24 cellular contexts compared by ENCODE assay signal in genomic region chr5:171437286-171437821, GRCh38. TPM values are rescaled to one million over a fixed set of nuclear protein-coding genes. Genes with fewer than 3 reads are reported as not detected.
A peak's percentile ranks its signal among the peaks of the same experiment; 100 is the strongest.
DNase-seq lines count a peak whose midpoint lies in the region; ATAC-seq and TF ChIP-seq lines count a peak whose summit lies in the region.
"Had no signal": no experiment of that assay in that cellular context is flagged by ENCODE, and none has a peak within 500 bp of the region (broad histone marks: within the 10 kb centered on the region; RNA-seq: fewer than 3 reads in every experiment).

No MANE protein-coding gene starts in this region.

- H3K36me3 ChIP-seq in IMR-90 (ENCODE audit: control insufficient read depth, insufficient read depth, low read length) (no peaks in the 10 kb centered on the region), neural progenitor cell (no peaks in the 10 kb centered on the region)
- H3K36me3 ChIP-seq: thyroid gland had no signal

- TF ChIP-seq POLR2A in IMR-90 (IDR thresholded peaks at IDR 0.05; ENCODE audit: low read depth, low read length), result no peak

- H4K8ac ChIP-seq in IMR-90 (ENCODE audit: low read depth in 2 of 2, low read length in 2 of 2), result no peak overlapping the region

- H3K4me1 ChIP-seq in IMR-90 (ENCODE audit: control insufficient read depth, insufficient read depth, low read length), result peaks cover 2% of the 10 kb centered on the region; the same call in 1 of the 2 replicates
- H3K4me1 ChIP-seq in neural progenitor cell, result peaks cover 17% of the 10 kb centered on the region
- H3K4me1 ChIP-seq: parathyroid adenoma, thyroid gland had no signal

- no TSS peak for BruUV-seq in IMR-90 (replicated peaks; lab: Mats Ljungman, UMichigan)

- no peaks in the 10 kb centered on the region for H3K36me3 Mint-ChIP-seq in neural progenitor cell
- H3K36me3 Mint-ChIP-seq: activated naive CD4-positive, alpha-beta T cell treated with anti-CD3 and anti-CD28 coated beads, Interleukin-2, amount 50 U/mL, for 72 hours; brain; CD4-positive, CD25-positive, alpha-beta regulatory T cell; naive B cell had no signal

- no peak overlapping the region for H2AK9ac ChIP-seq in IMR-90 (replicated peaks; ENCODE audit: low read depth, low read length, poor library complexity)

- no peak overlapping the region for H3K4ac ChIP-seq in IMR-90 (ENCODE audit: low read depth, low read length)

- H2BK20ac ChIP-seq in IMR-90 (ENCODE audit: low read depth, low read length), result no peak overlapping the region

- no peak overlapping the region for H2BK15ac ChIP-seq in IMR-90 (ENCODE audit: low read depth, low read length)

- in situ Hi-C loops in IMR-90 (cut with MboI; ENCODE audit: low sequenced_read_pairs), result loop anchor here (25.0 kb wide), 1 partner anchor 425 kb away; no protein-coding TSS in a partner anchor

- peak; percentile 40; the same call in 1 of the 2 replicates for ATAC-seq in IMR-90 (ENCODE audit: low read depth)
- ATAC-seq: activated CD4-positive, alpha-beta T cell treated with anti-CD3 and anti-CD28 coated beads for 36 hours; activated naive CD4-positive, alpha-beta T cell treated with anti-CD3 and anti-CD28 coated beads, Interleukin-2, amount 50 U/mL, for 72 hours had no signal

- H3K4me3 ChIP-seq in IMR-90 (ENCODE audit: insufficient read depth, low read depth, low read length) (no peak overlapping the region), choroid plexus epithelial cell (ENCODE audit: low read depth, low read length) (no peak overlapping the region), neural progenitor cell (no peak overlapping the region)
- H3K4me3 ChIP-seq: coronary artery, thyroid gland had no signal

- TF ChIP-seq CTCF in C4-2B (conservative IDR thresholded peaks at IDR 0.05) (no peak), IMR-90 (conservative IDR thresholded peaks at IDR 0.05; ENCODE audit: low read depth, low read length) (no peak), choroid plexus epithelial cell (conservative IDR thresholded peaks at IDR 0.05; ENCODE audit: low read depth, low read length) (peak; percentile 17), neural progenitor cell (IDR thresholded peaks at IDR 0.05) (peak; percentile 30)

- no peak overlapping the region for H4K91ac ChIP-seq in IMR-90 (ENCODE audit: insufficient read depth, low read depth, low read length)

- peaks cover 38% of the 10 kb centered on the region for H3K4me1 Mint-ChIP-seq in neural progenitor cell
- H3K4me1 Mint-ChIP-seq: activated CD4-positive, alpha-beta T cell treated with anti-CD3 and anti-CD28 coated beads for 36 hours; CD4-positive, CD25-positive, alpha-beta regulatory T cell; naive B cell had no signal

- no peaks in the 10 kb centered on the region for H3K79me1 ChIP-seq in IMR-90 (ENCODE audit: low read depth in 1 of 2, low read length in 2 of 2)

- H3K4me2 ChIP-seq in IMR-90 (ENCODE audit: low read depth, low read length) (no peak overlapping the region), neural progenitor cell (no peak overlapping the region)

- no peaks in the 10 kb centered on the region; the same call in 1 of the 2 replicates for H3K27me3 ChIP-seq in IMR-90 (ENCODE audit: control insufficient read depth, insufficient read depth, low read length)
- no peaks in the 10 kb centered on the region for H3K27me3 ChIP-seq in neural progenitor cell
- H3K27me3 ChIP-seq: thyroid gland had no signal

- H3K27ac Mint-ChIP-seq in neural progenitor cell, result no peak overlapping the region
- H3K27ac Mint-ChIP-seq: activated CD4-positive, alpha-beta T cell treated with anti-CD3 and anti-CD28 coated beads for 36 hours; CD4-positive, CD25-positive, alpha-beta regulatory T cell; naive B cell had no signal

- 51% methylated on average over 8 of the region's 14 CpGs; no CpG with 5 or more reads in 1 of the 2 experiments for WGBS in IMR-90 (ENCODE audit: extremely low coverage in 2 of 2, insufficient read length in 1 of 2), 2 experiments

- peak overlapping the region; percentile 46 for H3K27ac ChIP-seq in C4-2B
- H3K27ac ChIP-seq in IMR-90 (ENCODE audit: insufficient read depth, low read length), result no peak overlapping the region
- H3K27ac ChIP-seq in neural progenitor cell, result no peak overlapping the region
- H3K27ac ChIP-seq: coronary artery, parathyroid adenoma, thyroid gland had no signal

- POLR2A ChIA-PET in IMR-90 (lab: Charles Lee; ENCODE audit: unreplicated experiment), result no interaction called here

- H2AFZ ChIP-seq in IMR-90 (replicated peaks; ENCODE audit: low read length, poor library complexity) (peak overlapping the region; percentile 58), neural progenitor cell (replicated peaks) (no peak overlapping the region)
- H2AFZ ChIP-seq: parathyroid adenoma had no signal

- H3K18ac ChIP-seq in IMR-90 (ENCODE audit: low read depth, low read length), result no peak overlapping the region

- no peaks in the 10 kb centered on the region for H3K9me1 ChIP-seq in IMR-90 (ENCODE audit: insufficient read depth, low read length)

- no peaks in the 10 kb centered on the region for H3K9me3 Mint-ChIP-seq in neural progenitor cell
- H3K9me3 Mint-ChIP-seq: activated naive CD4-positive, alpha-beta T cell treated with anti-CD3 and anti-CD28 coated beads, Interleukin-2, amount 50 U/mL, for 72 hours; CD4-positive, CD25-positive, alpha-beta regulatory T cell; naive B cell had no signal

- H3K56ac ChIP-seq in IMR-90 (ENCODE audit: extremely low read depth, insufficient read depth, low read length), result no peak overlapping the region

- no peak for TF ChIP-seq RAD21 in IMR-90 (IDR thresholded peaks at IDR 0.05; ENCODE audit: low read length)

- CTCF ChIA-PET in IMR-90 (lab: Yijun Ruan, JAX), result no interaction called here

- no peak overlapping the region for H3K4me3 Mint-ChIP-seq in neural progenitor cell
- H3K4me3 Mint-ChIP-seq: activated CD4-positive, alpha-beta T cell treated with anti-CD3 and anti-CD28 coated beads for 36 hours; brain; CD4-positive, CD25-positive, alpha-beta regulatory T cell; naive B cell had no signal

- no peak overlapping the region for H2BK5ac ChIP-seq in IMR-90 (ENCODE audit: low read depth, low read length, poor library complexity, severe bottlenecking)

- H4K20me1 ChIP-seq in IMR-90 (ENCODE audit: insufficient read depth, low read length) (no peaks in the 10 kb centered on the region), neural progenitor cell (ENCODE audit: low read depth) (no peaks in the 10 kb centered on the region)

- H3K14ac ChIP-seq in IMR-90 (replicated peaks; ENCODE audit: low read depth, low read length), result no peak overlapping the region

- no peaks in the 10 kb centered on the region for H3F3A ChIP-seq in neural progenitor cell (ENCODE audit: low read depth)

- DNase-seq in IMR-90, result no peak
- peak; percentile 8 for DNase-seq in choroid plexus epithelial cell (ENCODE audit: low read depth)
- DNase-seq in neural progenitor cell (ENCODE audit: low spot score), result peak; percentile 29
- DNase-seq in NK-92 treated with Interleukin-12 subunit alpha and Interleukin-12 subunit beta, amount 100 ng/mL, for 24 hours (lab: John Stamatoyannopoulos, UW), result no peak
- no peak for DNase-seq in hypothalamus (lab: John Stamatoyannopoulos, UW)
- DNase-seq in HuH-7.5 (ENCODE audit: low spot score), result no peak
- no peak for DNase-seq in NCI-H69 (lab: John Stamatoyannopoulos, UW)
- DNase-seq: activated CD4-positive, alpha-beta T cell treated with anti-CD3 and anti-CD28 coated beads for 36 hours; CD4-positive, CD25-positive, alpha-beta regulatory T cell; DMS153; GF-D8; head of caudate nucleus; naive B cell; NCI-H1048; NCI-H2029 treated with DMSO at 0.1 percent for 48 hours; NCI-H446 treated with DMSO at 0.1 percent for 48 hours; stimulated activated naive CD4-positive, alpha-beta T cell treated with Interleukin-2 at 50 U/mL for 16 hours; SW 1271; thyroid gland had no signal

- H3K9ac ChIP-seq in IMR-90 (ENCODE audit: low read depth, low read length) (no peak overlapping the region), neural progenitor cell (no peak overlapping the region)
- H3K9ac ChIP-seq: parathyroid adenoma had no signal

- H3K9me3 ChIP-seq in IMR-90 (ENCODE audit: control insufficient read depth, insufficient read depth, low read length) (no peaks in the 10 kb centered on the region), neural progenitor cell (ENCODE audit: low read depth) (no peaks in the 10 kb centered on the region)
- H3K9me3 ChIP-seq: thyroid gland had no signal

- no peak overlapping the region for H2BK120ac ChIP-seq in IMR-90 (ENCODE audit: low read depth, low read length)

- H2AK5ac ChIP-seq in IMR-90 (ENCODE audit: low read depth, low read length), result no peak overlapping the region

- H3K79me2 ChIP-seq in neural progenitor cell (ENCODE audit: low read depth), result no peaks in the 10 kb centered on the region
- H3K79me2 ChIP-seq: parathyroid adenoma had no signal

- H3K27me3 Mint-ChIP-seq in neural progenitor cell (ENCODE audit: insufficient read depth, low read depth), result peaks cover 9% of the 10 kb centered on the region
- H3K27me3 Mint-ChIP-seq: activated CD4-positive, alpha-beta T cell treated with anti-CD3 and anti-CD28 coated beads for 36 hours; brain; CD4-positive, CD25-positive, alpha-beta regulatory T cell had no signal

- dilution Hi-C loops in IMR-90 (cut with HindIII; ENCODE audit: low sequenced_read_pairs, unreplicated experiment), result no loop called here

- H3K23ac ChIP-seq in IMR-90 (ENCODE audit: low read depth, low read length), result no peak overlapping the region

- intact Hi-C loops in IMR-90 (cut with micrococcal nuclease), result no loop called here

- H4K5ac ChIP-seq in IMR-90 (ENCODE audit: low read depth, low read length), result no peak overlapping the region

TF ChIP-seq in IMR-90, 13 proteins besides CTCF, POLR2A, EP300 and RAD21:
- TF ChIP-seq MAFK (IDR thresholded peaks at IDR 0.05; ENCODE audit: low read depth, low read length), result no peak
- no peak for TF ChIP-seq CHD1 (IDR thresholded peaks at IDR 0.05; ENCODE audit: low read depth, low read length)
- no peak for TF ChIP-seq FOS (IDR thresholded peaks at IDR 0.05; ENCODE audit: low read depth, low read length)

RNA-seq across cellular contexts. Expression of gene FGF18, which starts 17.9 kb away (rescaled TPM):
- under 0.01 TPM in 1 of 2 replicates, not detected in the other for total RNA-seq in IMR-90 (2012; rRNA removed)
- polyA plus RNA-seq in IMR-90 (2012; rRNA removed), result 0.15 and 0.22 TPM in 2 replicates
- polyA plus RNA-seq in IMR-90 (2012; cell fraction: cytosol; rRNA removed), result 0.11 TPM in 1 of 2 replicates, not detected in the other
- polyA plus RNA-seq in IMR-90 (2012; cell fraction: nucleus; rRNA removed; ENCODE audit: low replicate concordance), result 0.65 and 0.67 TPM in 2 replicates
- total RNA-seq in neural progenitor cell (ENCODE audit: low replicate concordance), result 0.06 and 0.22 TPM in 2 replicates
- total RNA-seq: activated CD4-positive, alpha-beta T cell treated with anti-CD3 and anti-CD28 coated beads for 36 hours had no signal

RNA-seq across cellular contexts. Expression of gene NPM1, which starts 49.7 kb away (rescaled TPM):
- total RNA-seq in IMR-90 (2012; rRNA removed) (856 and 1,596 TPM in 2 replicates), neural progenitor cell (ENCODE audit: low replicate concordance) (2,155 and 3,685 TPM in 2 replicates)
- polyA plus RNA-seq in IMR-90 (2012; rRNA removed), result 929 and 3,169 TPM in 2 replicates
- 105 and 178 TPM in 2 replicates for polyA plus RNA-seq in IMR-90 (2012; cell fraction: cytosol; rRNA removed)
- polyA plus RNA-seq in IMR-90 (2012; cell fraction: nucleus; rRNA removed; ENCODE audit: low replicate concordance), result 29.5 and 252 TPM in 2 replicates

Comparison
In these comparisons a context has a peak if more than half of its experiments do, and no peak if none do; other contexts are left out.
1. CTCF ChIP-seq: peak in choroid plexus epithelial cell (single experiment) and neural progenitor cell (single experiment); none in C4-2B (single experiment) and IMR-90 (single experiment).
2. DNase-seq: peak in choroid plexus epithelial cell (single experiment) and neural progenitor cell (single experiment); none in IMR-90 (single experiment), NK-92 treated with Interleukin-12 subunit alpha and Interleukin-12 subunit beta, amount 100 ng/mL, for 24 hours (single experiment), hypothalamus (0 of 51), HuH-7.5 (single experiment) and NCI-H69 (single experiment).